In genomic region chr5:174751154-174751990, GRCh38 we compare ENCODE assay signal across 8 cellular contexts. TPM values are rescaled to one million over a fixed set of nuclear protein-coding genes. Genes with fewer than 3 reads are reported as not detected.
DNase-seq lines count a peak whose midpoint lies in the region; ATAC-seq and TF ChIP-seq lines count a peak whose summit lies in the region.

No MANE protein-coding gene starts in this region.

- no peaks in the 10 kb centered on the region for H3K79me1 ChIP-seq in mesenchymal stem cell (replicated peaks; ENCODE audit: low read length, poor library complexity, severe bottlenecking)

- H2BK15ac ChIP-seq in mesenchymal stem cell (ENCODE audit: low read depth, poor library complexity, severe bottlenecking) = no peak overlapping the region

- peaks cover 66% of the 10 kb centered on the region for H3K27me3 ChIP-seq in HUES64 (ENCODE audit: insufficient read depth, low read length)
- peaks cover 26 to 42% of the 10 kb centered on the region in 2 experiments for H3K27me3 ChIP-seq in mesenchymal stem cell (ENCODE audit: control insufficient read depth in 1 of 2, insufficient read depth in 1 of 2, low read length in 2 of 2)

- peak overlapping the region; percentile 60 for H3K4me2 ChIP-seq in mesenchymal stem cell (ENCODE audit: low read length, poor library complexity, severe bottlenecking)

- peak; percentile 46 for DNase-seq in 8988T
- no peak for DNase-seq in cardiac fibroblast (ENCODE audit: low read depth in 2 of 2)
- peak; percentile 11 for DNase-seq in mesenchymal stem cell
- no peak for DNase-seq in NCI-H2196 (lab: John Stamatoyannopoulos, UW; ENCODE audit: unreplicated experiment)
- no peak for DNase-seq in posterior vena cava (ENCODE audit: low spot score)
- no peak for DNase-seq in CD14-positive monocyte (ENCODE audit: low spot score)

- no peak overlapping the region for H3K4ac ChIP-seq in mesenchymal stem cell (ENCODE audit: low read depth in 1 of 2, low read length in 2 of 2)

- H3K36me3 ChIP-seq in HUES64 (ENCODE audit: insufficient read depth, low read length) (no peaks in the 10 kb centered on the region), mesenchymal stem cell (ENCODE audit: control insufficient read depth in 1 of 2, insufficient read depth in 2 of 2, low read depth in 1 of 2, low read length in 2 of 2) (no peaks in the 10 kb centered on the region)

- no peak overlapping the region for H2AK5ac ChIP-seq in mesenchymal stem cell (ENCODE audit: low read length, severe bottlenecking)

- H3K36me3 Mint-ChIP-seq in CD14-positive monocyte = no peaks in the 10 kb centered on the region

- intact Hi-C loops in posterior vena cava (cut with DNase I) = no loop called here
- intact Hi-C loops in CD14-positive monocyte (cut with micrococcal nuclease) = no loop called here

- no peak overlapping the region for H3K18ac ChIP-seq in mesenchymal stem cell (ENCODE audit: low read depth in 1 of 2, low read length in 2 of 2)

- H2BK5ac ChIP-seq in mesenchymal stem cell (ENCODE audit: low read depth, low read length, poor library complexity, severe bottlenecking) = no peak overlapping the region

- H3K9me3 Mint-ChIP-seq in CD14-positive monocyte = peaks cover 0 to 13% (median 3%) of the 10 kb centered on the region in 7 donors

- no peak overlapping the region for H4K8ac ChIP-seq in mesenchymal stem cell (ENCODE audit: low read length)

- H2BK120ac ChIP-seq in mesenchymal stem cell (ENCODE audit: low read depth, low read length) = no peak overlapping the region

- H3K9me3 ChIP-seq in HUES64 (ENCODE audit: insufficient read depth, low read depth, low read length) (no peaks in the 10 kb centered on the region), mesenchymal stem cell (ENCODE audit: control insufficient read depth, low read length) (no peaks in the 10 kb centered on the region)

- no peak for ATAC-seq in activated CD4-positive, CD25-positive, alpha-beta regulatory T cell treated with anti-CD3 and anti-CD28 coated beads, Interleukin-2, amount 50 U/mL, for 24 hours

- H3K27me3 Mint-ChIP-seq in CD14-positive monocyte (ENCODE audit: low read depth in 3 of 3) = peaks cover 51 to 62% (median 59%) of the 10 kb centered on the region in 3 donors

- H3K27ac Mint-ChIP-seq in CD14-positive monocyte = no peak overlapping the region

- TF ChIP-seq CTCF in cardiac fibroblast (IDR thresholded peaks at IDR 0.05; ENCODE audit: low read depth, low read length) (no peak), CD14-positive monocyte (IDR thresholded peaks at IDR 0.05) (no peak)

- no peak overlapping the region for H2BK12ac ChIP-seq in mesenchymal stem cell (ENCODE audit: low read length in 2 of 2)

- peaks cover 6% of the 10 kb centered on the region; the same call in 1 of the 2 replicates for H3K4me1 ChIP-seq in HUES64 (ENCODE audit: insufficient read depth, low read length)
- H3K4me1 ChIP-seq in mesenchymal stem cell (ENCODE audit: control insufficient read depth, insufficient read depth, low read depth, low read length) = peaks cover 2% of the 10 kb centered on the region

- WGBS in HUES64 = 1% methylated on average over 89 of the region's 89 CpGs
- 1% methylated on average over 88 of the region's 89 CpGs for WGBS in mesenchymal stem cell

- H3K14ac ChIP-seq in mesenchymal stem cell (ENCODE audit: low read length in 2 of 2) = no peak overlapping the region

- H3K27ac ChIP-seq in HUES64 (ENCODE audit: low read depth, low read length) = no peak overlapping the region
- no peak overlapping the region for H3K27ac ChIP-seq in mesenchymal stem cell (ENCODE audit: low read length, poor library complexity, severe bottlenecking)

- H3K9ac ChIP-seq in HUES64 (ENCODE audit: low read depth, low read length) (peak overlapping the region; percentile 73), mesenchymal stem cell (ENCODE audit: low read length) (peak overlapping the region; percentile 62)

- H3K4me3 Mint-ChIP-seq in CD14-positive monocyte = peak overlapping the region in 1 of 2 donors; percentile 75

- H3K4me1 Mint-ChIP-seq in CD14-positive monocyte = no peaks in the 10 kb centered on the region

- no peak overlapping the region for H4K91ac ChIP-seq in mesenchymal stem cell (ENCODE audit: low read length)

- H3K4me3 ChIP-seq in HUES64 (ENCODE audit: low read length) (peak overlapping the region; percentile 80), cardiac fibroblast (replicated peaks in 1 of 2; ENCODE audit: low read depth in 2 of 2, low read length in 2 of 2) (peak overlapping the region; percentile 14 to 22), mesenchymal stem cell (ENCODE audit: insufficient read depth in 1 of 2, low read depth in 1 of 2, low read length in 2 of 2) (peak overlapping the region in 1 of 2 experiments; percentile 75)

- peak overlapping the region; percentile 2 for H2AFZ ChIP-seq in mesenchymal stem cell (ENCODE audit: low read depth, low read length)

- no peak overlapping the region for H3K23ac ChIP-seq in mesenchymal stem cell (ENCODE audit: low read length in 2 of 2)

RNA-seq across cellular contexts. Expression of gene MSX2, which starts 27.0 kb away (rescaled TPM):
- polyA plus RNA-seq in HUES64 (2013, experiment 1 of 2) = 4.4 TPM
- 7.1 TPM for polyA plus RNA-seq in HUES64 (2013, experiment 2 of 2)
- 3.1 TPM for polyA plus RNA-seq in mesenchymal stem cell (2013, experiment 1 of 2)
- polyA plus RNA-seq in mesenchymal stem cell (2013, experiment 2 of 2) = 3.2 TPM
- total RNA-seq in posterior vena cava = 1 to 10 TPM in 1 of 2 donors, under 1 TPM in 1; 0.88 to 1.1 TPM
- polyA plus RNA-seq in CD14-positive monocyte = under 1 TPM in 1 of 2 donors, not detected in 1; 0.14 TPM

Comparison
In these comparisons a context has a peak if more than half of its experiments do, and no peak if none do; other contexts are left out.
1. DNase-seq: peak in 8988T (single experiment) and mesenchymal stem cell (single experiment); none in cardiac fibroblast (0 of 2), NCI-H2196 (single experiment), posterior vena cava (single experiment) and CD14-positive monocyte (single experiment).